ENCODE assay signal across 8 cellular contexts in the genomic region with DNA sequence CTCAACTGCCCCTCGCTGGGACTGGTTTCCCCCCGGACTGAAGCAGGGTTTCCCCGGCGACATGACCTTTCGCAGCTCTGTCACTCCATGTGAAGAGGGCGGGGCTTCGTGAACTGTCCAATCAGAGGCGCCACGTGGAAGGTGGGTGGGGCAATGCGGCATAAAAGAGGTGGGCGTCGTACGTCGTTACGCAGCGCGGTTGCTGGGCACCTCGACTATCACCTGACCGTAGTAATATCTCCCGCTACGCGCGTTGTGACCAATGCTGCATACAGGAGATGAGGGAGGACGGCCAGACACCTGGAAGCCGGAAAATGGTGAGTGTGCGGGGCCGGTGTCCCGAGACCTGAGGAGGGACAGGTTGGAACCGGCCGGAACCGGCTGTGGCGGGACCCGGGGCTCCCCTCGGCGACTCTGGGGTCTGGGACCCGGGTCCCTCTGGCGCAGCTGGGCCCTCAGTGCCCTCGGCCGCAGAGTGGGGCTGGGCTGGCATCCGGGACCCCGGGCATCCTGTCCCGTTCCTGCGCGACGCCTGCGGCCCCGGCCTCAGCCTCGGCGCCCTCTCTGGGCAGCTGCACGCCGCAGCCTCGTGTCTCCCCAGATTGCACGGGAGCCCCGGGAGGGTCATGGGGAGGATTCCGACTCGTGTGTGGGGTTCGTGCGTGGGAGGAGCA. TPM values are rescaled to one million over a fixed set of nuclear protein-coding genes. Genes with fewer than 3 reads are reported as not detected.
DNase-seq lines count a peak whose midpoint lies in the region; ATAC-seq and TF ChIP-seq lines count a peak whose summit lies in the region.

No MANE protein-coding gene starts in this region.

- H3K9me3 Mint-ChIP-seq in Calu3 (ENCODE audit: low read depth, unreplicated experiment), result peaks cover 3% of the 10 kb centered on the region

- no peak for TF ChIP-seq CTCF in left lung (IDR thresholded peaks at IDR 0.05)
- no peak for TF ChIP-seq CTCF in Calu3 (IDR thresholded peaks at IDR 0.05; ENCODE audit: unreplicated experiment)

- H3K9me3 ChIP-seq in left lung, result peaks cover 0 to 78% of the 10 kb centered on the region in 2 donors

- peaks cover 0 to 11% of the 10 kb centered on the region in 2 donors for H3K4me1 ChIP-seq in left lung

- H3K27ac ChIP-seq in cingulate gyrus (ENCODE audit: low read depth, low read length), result peak overlapping the region; percentile 60
- peak overlapping the region; percentile 79 to 83 for H3K27ac ChIP-seq in left lung

- CTCF ChIA-PET in Calu3 (lab: Charles Lee), result no interaction called here

- H3K4me3 ChIP-seq in left lung, result peak overlapping the region; percentile 61 to 92

- peaks cover 0 to 24% of the 10 kb centered on the region in 2 donors for H3K36me3 ChIP-seq in left lung

- DNase-seq in GM03348 (ENCODE audit: low spot score) (peak; percentile 10), left lung (peak; percentile 86 to 87), NCI-H1417 (lab: John Stamatoyannopoulos, UW) (no peak), Calu3 (no peak)
- peak; percentile 88 for DNase-seq in activated CD4-positive, alpha-beta T cell treated with anti-CD3 and anti-CD28 coated beads for 48 hours
- peak; percentile 85 for DNase-seq in stimulated activated CD4-positive, alpha-beta T cell treated with anti-CD3 and anti-CD28 coated beads, Interleukin-1b, Interleukin-23, amount 100 ng/mL, for 48 hours

- no peaks in the 10 kb centered on the region for H3K27me3 Mint-ChIP-seq in Calu3 (ENCODE audit: unreplicated experiment)

- no peaks in the 10 kb centered on the region for H3K4me1 Mint-ChIP-seq in Calu3 (ENCODE audit: low read depth, unreplicated experiment)

- no peak overlapping the region for H3K27ac Mint-ChIP-seq in Calu3 (ENCODE audit: unreplicated experiment)

- no peak overlapping the region for H3K4me3 Mint-ChIP-seq in Calu3 (ENCODE audit: low read depth, unreplicated experiment)

- peaks cover 0 to 14% of the 10 kb centered on the region in 2 donors for H3K27me3 ChIP-seq in left lung

- peak; percentile 99 for ATAC-seq in left lung
- ATAC-seq in GM21825 (IDR thresholded peaks at IDR 0.05; ENCODE audit: unreplicated experiment), result no peak

- no peaks in the 10 kb centered on the region for H3K36me3 Mint-ChIP-seq in Calu3 (ENCODE audit: insufficient read depth, unreplicated experiment)

- BruUV-seq in Calu3 (replicated peaks; lab: Mats Ljungman, UMichigan), result no TSS peak

- intact Hi-C loops in left lung (cut with DNase I) (no loop called here), Calu3 (cut with micrococcal nuclease; ENCODE audit: unreplicated experiment) (no loop called here)

RNA-seq across cellular contexts. Expression of a gene that starts 32.1 kb away (rescaled TPM):
- 1 to 10 TPM; 8.9 to 9.6 TPM for total RNA-seq in left lung
- 4.3 and 4.9 TPM in 2 replicates for total RNA-seq in Calu3 (2022)

RNA-seq across cellular contexts. Expression of a gene that starts 38.4 kb away (rescaled TPM):
- 1 to 10 TPM; 6.4 to 6.9 TPM for total RNA-seq in left lung
- not detected in 2 replicates for total RNA-seq in Calu3 (2022)

RNA-seq across cellular contexts. Expression of a gene that starts 54.8 kb away (rescaled TPM):
- total RNA-seq in left lung (1 to 10 TPM; 3.5 to 4.8 TPM), Calu3 (2022) (2.0 and 4.5 TPM in 2 replicates)

Comparison
In these comparisons a context has a peak if more than half of its experiments do, and no peak if none do; other contexts are left out.
1. DNase-seq: peak in GM03348 (single experiment), activated CD4-positive, alpha-beta T cell treated with anti-CD3 and anti-CD28 coated beads for 48 hours (single experiment), left lung (2 of 2) and stimulated activated CD4-positive, alpha-beta T cell treated with anti-CD3 and anti-CD28 coated beads, Interleukin-1b, Interleukin-23, amount 100 ng/mL, for 48 hours (single experiment); none in NCI-H1417 (0 of 3) and Calu3 (single experiment).